23 cellular contexts compared by ENCODE assay signal in the genomic region with DNA sequence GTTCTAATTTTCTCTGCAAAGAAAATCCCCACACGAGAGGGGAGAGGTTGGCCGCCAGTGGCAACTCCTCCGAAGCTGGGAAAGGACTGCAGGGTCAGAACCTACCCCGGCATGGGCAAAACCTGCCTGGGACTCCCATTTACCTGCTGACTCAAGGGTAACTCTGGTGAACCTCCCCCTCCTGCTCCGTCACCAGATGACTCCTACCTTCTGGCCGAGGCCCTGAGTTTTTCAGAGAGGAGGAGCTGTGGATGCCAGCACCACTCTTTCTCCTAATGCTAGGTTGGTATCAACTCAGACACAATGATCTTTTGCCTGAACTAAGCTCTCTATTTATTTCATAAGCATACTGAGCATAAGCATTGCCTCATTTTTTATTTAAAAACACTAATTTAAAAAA.
"Had no signal": no experiment of that assay in that cellular context is flagged by ENCODE, and none has a peak within 500 bp of the region (broad histone marks: within the 10 kb centered on the region; RNA-seq: fewer than 3 reads in every experiment).

No MANE protein-coding gene starts in this region.

- H3K27ac ChIP-seq: left lung, prostate gland, stomach had no signal

- H3K4me3 ChIP-seq: left lung, mucosa of descending colon, prostate gland, smooth muscle cell, stomach had no signal

- H3K27ac Mint-ChIP-seq: activated CD8-positive, alpha-beta T cell treated with anti-CD3 and anti-CD28 coated beads, Interleukin-2, amount 10 ng/mL, durations not matched to agents 7 days and 5 days; activated naive CD4-positive, alpha-beta T cell treated with anti-CD3 and anti-CD28 coated beads, Interleukin-2, amount 10 ng/mL, durations not matched to agents 7 days and 5 days; dendritic cell treated with granulocyte-macrophage colony-stimulating factor and Interleukin-4, amounts not matched to agents 40 ng/mL and 50 ng/mL, for 4 days; T-helper 2 cell treated with Interferon-gamma antibody and Interleukin-4, amounts not matched to agents 5 μg/mL and 100 μg/mL, for 36 hours; type B pancreatic cell had no signal

- H3K4me3 Mint-ChIP-seq: activated CD8-positive, alpha-beta T cell treated with anti-CD3 and anti-CD28 coated beads, Interleukin-2, amount 10 ng/mL, durations not matched to agents 7 days and 5 days; activated naive CD4-positive, alpha-beta T cell treated with anti-CD3 and anti-CD28 coated beads, Interleukin-2, amount 10 ng/mL, durations not matched to agents 7 days and 5 days; activated T-cell treated with anti-CD3 and anti-CD28 coated beads, Interleukin-2, amount 50 U/mL, for 4 hours; dendritic cell treated with granulocyte-macrophage colony-stimulating factor and Interleukin-4, amounts not matched to agents 40 ng/mL and 50 ng/mL, for 4 days; naive B cell; neural crest cell; T-helper 2 cell treated with Interferon-gamma antibody and Interleukin-4, amounts not matched to agents 5 μg/mL and 100 μg/mL, for 36 hours; type B pancreatic cell had no signal

- FAIRE-seq: keratinocyte had no signal

- H3K36me3 Mint-ChIP-seq: activated naive CD4-positive, alpha-beta T cell treated with anti-CD3 and anti-CD28 coated beads, Interleukin-2, amount 10 ng/mL, durations not matched to agents 7 days and 5 days; naive B cell; type B pancreatic cell had no signal

- H3K4me1 ChIP-seq: prostate gland had no signal

- H3K27me3 Mint-ChIP-seq: naive B cell had no signal

- ATAC-seq: activated CD8-positive, alpha-beta T cell treated with anti-CD3 and anti-CD28 coated beads, Interleukin-2, amount 10 ng/mL, durations not matched to agents 7 days and 5 days; activated T-cell treated with anti-CD3 and anti-CD28 coated beads, Interleukin-2, amount 50 U/mL, for 4 hours; left lung; mucosa of descending colon; sciatic nerve had no signal

- H3K4me2 ChIP-seq: smooth muscle cell had no signal

- DNase-seq: activated CD4-positive, alpha-beta T cell treated with anti-CD3 and anti-CD28 coated beads for 48 hours; activated CD4-positive, CD25-positive, alpha-beta regulatory T cell; activated CD8-positive, alpha-beta T cell treated with anti-CD3 and anti-CD28 coated beads, Interleukin-2, amount 10 ng/mL, durations not matched to agents 7 days and 5 days; activated naive CD4-positive, alpha-beta T cell treated with anti-CD3 and anti-CD28 coated beads, Interleukin-2, amount 10 ng/mL, durations not matched to agents 7 days and 5 days; activated T-cell treated with anti-CD3 and anti-CD28 coated beads, Interleukin-2, amount 50 U/mL, for 4 hours; aorta; effector CD8-positive, alpha-beta T cell; foreskin fibroblast; glutamatergic neuron; hypothalamus; left lung; mucosa of descending colon; naive B cell; stimulated activated CD4-positive, alpha-beta T cell treated with anti-CD3 and anti-CD28 coated beads, Interleukin-4, amount 100 ng/mL, for 1 hour; stomach had no signal

- H3K9me3 ChIP-seq: left lung, mucosa of descending colon, prostate gland, stomach had no signal

- H3K36me3 ChIP-seq: left lung, prostate gland, stomach had no signal

- H3K9me3 Mint-ChIP-seq: activated naive CD4-positive, alpha-beta T cell treated with anti-CD3 and anti-CD28 coated beads, Interleukin-2, amount 10 ng/mL, durations not matched to agents 7 days and 5 days; activated T-cell treated with anti-CD3 and anti-CD28 coated beads, Interleukin-2, amount 50 U/mL, for 4 hours; dendritic cell treated with granulocyte-macrophage colony-stimulating factor and Interleukin-4, amounts not matched to agents 40 ng/mL and 50 ng/mL, for 4 days; naive B cell; neural crest cell; T-helper 2 cell treated with Interferon-gamma antibody and Interleukin-4, amounts not matched to agents 5 μg/mL and 100 μg/mL, for 36 hours; type B pancreatic cell had no signal

- H3K27me3 ChIP-seq: stomach had no signal
